ENCODE assay signal across 8 cellular contexts in genomic region chr10:130111115-130111847, GRCh38. TPM values are rescaled to one million over a fixed set of nuclear protein-coding genes. Genes with fewer than 3 reads are reported as not detected.
DNase-seq lines count a peak whose midpoint lies in the region; ATAC-seq and TF ChIP-seq lines count a peak whose summit lies in the region.

No MANE protein-coding gene starts in this region.

- H3K36me3 Mint-ChIP-seq in natural killer cell treated with Interleukin-12 subunit alpha and Interleukin-12 subunit beta and Interleukin-15 and Interleukin-18, amount 100 ng/mL, for 72 hours = no peaks in the 10 kb centered on the region

- peak; percentile 98 for DNase-seq in EL
- DNase-seq in GOT3 (lab: John Stamatoyannopoulos, UW) = peak; percentile 91
- DNase-seq in LHCN-M2 (ENCODE audit: low read depth) = peak; percentile 97
- DNase-seq in RPMI8226 = peak; percentile 83
- peak; percentile 90 for DNase-seq in activated effector memory CD4-positive, alpha-beta T cell treated with Interleukin-2 at 50 U/mL for 16 hours
- DNase-seq in fibroblast of pulmonary artery (ENCODE audit: low read depth) = peak; percentile 98
- peak; percentile 96 for DNase-seq in natural killer cell treated with Interleukin-12 subunit alpha and Interleukin-12 subunit beta and Interleukin-15 and Interleukin-18, amount 100 ng/mL, for 72 hours (ENCODE audit: low spot score)
- peak; percentile 95 for DNase-seq in stimulated activated naive CD4-positive, alpha-beta T cell treated with Interleukin-2 at 50 U/mL for 16 hours (lab: John Stamatoyannopoulos, UW)

- peak; percentile 90 to 92 for ATAC-seq in natural killer cell treated with Interleukin-12 subunit alpha and Interleukin-12 subunit beta and Interleukin-15 and Interleukin-18, amount 100 ng/mL, for 72 hours

- H3K9me3 Mint-ChIP-seq in natural killer cell treated with Interleukin-12 subunit alpha and Interleukin-12 subunit beta and Interleukin-15 and Interleukin-18, amount 100 ng/mL, for 72 hours = no peaks in the 10 kb centered on the region

- H3K4me1 Mint-ChIP-seq in natural killer cell treated with Interleukin-12 subunit alpha and Interleukin-12 subunit beta and Interleukin-15 and Interleukin-18, amount 100 ng/mL, for 72 hours (ENCODE audit: low read depth in 2 of 2) = peaks cover 27 to 37% of the 10 kb centered on the region in 2 donors

- H3K27ac Mint-ChIP-seq in natural killer cell treated with Interleukin-12 subunit alpha and Interleukin-12 subunit beta and Interleukin-15 and Interleukin-18, amount 100 ng/mL, for 72 hours = peak overlapping the region; percentile 90 to 94

- no peaks in the 10 kb centered on the region for H3K27me3 Mint-ChIP-seq in natural killer cell treated with Interleukin-12 subunit alpha and Interleukin-12 subunit beta and Interleukin-15 and Interleukin-18, amount 100 ng/mL, for 72 hours

- H3K4me3 ChIP-seq in fibroblast of pulmonary artery (replicated peaks; ENCODE audit: low read depth, low read length) = peak overlapping the region; percentile 97

- H3K4me3 Mint-ChIP-seq in natural killer cell treated with Interleukin-12 subunit alpha and Interleukin-12 subunit beta and Interleukin-15 and Interleukin-18, amount 100 ng/mL, for 72 hours = peak overlapping the region; percentile 99

- TF ChIP-seq CTCF in fibroblast of pulmonary artery (IDR thresholded peaks at IDR 0.05; ENCODE audit: low read length, missing control alignments) = no peak

RNA-seq across cellular contexts. Expression of gene C10orf143, which starts 0.7 kb away (rescaled TPM):
- total RNA-seq in LHCN-M2 (2014; rRNA removed) = 0.96 and 0.98 TPM in 2 replicates
- 4.5 TPM for polyA plus RNA-seq in LHCN-M2 (2012)
- 1 to 10 TPM; 2.4 to 2.9 TPM for total RNA-seq in natural killer cell treated with Interleukin-12 subunit alpha and Interleukin-12 subunit beta and Interleukin-15 and Interleukin-18, amount 100 ng/mL, for 72 hours

RNA-seq across cellular contexts. Expression of gene GLRX3, which starts 24.9 kb away (rescaled TPM):
- total RNA-seq in LHCN-M2 (2014; rRNA removed) = 133 and 163 TPM in 2 replicates
- polyA plus RNA-seq in LHCN-M2 (2012) = 104 TPM
- total RNA-seq in natural killer cell treated with Interleukin-12 subunit alpha and Interleukin-12 subunit beta and Interleukin-15 and Interleukin-18, amount 100 ng/mL, for 72 hours = 100 to 1,000 TPM in 1 of 2 donors, 10 to 100 TPM in 1; 95.0 to 103 TPM

Comparison
In these comparisons a context has a peak if more than half of its experiments do, and no peak if none do; other contexts are left out.
1. Peak in every context shown above with its lines: DNase-seq, ATAC-seq and H3K4me3 ChIP-seq.